Comparison of ENCODE assay signal across 1 cellular context in genomic region chr1:33165209-33165608, GRCh38.
TF ChIP-seq lines count a peak whose summit lies in the region.

No MANE protein-coding gene starts in this region.

TF ChIP-seq in K562, 482 proteins besides CTCF, POLR2A, EP300 and RAD21:
- TF ChIP-seq NRF1 (conservative IDR thresholded peaks at IDR 0.05 in 1 of 2, IDR thresholded peaks at IDR 0.05 in 1 of 2): peak in 1 of 2 experiments; percentile 33; a peak in 2 of 4 replicates
- TF ChIP-seq, protein P1, sequence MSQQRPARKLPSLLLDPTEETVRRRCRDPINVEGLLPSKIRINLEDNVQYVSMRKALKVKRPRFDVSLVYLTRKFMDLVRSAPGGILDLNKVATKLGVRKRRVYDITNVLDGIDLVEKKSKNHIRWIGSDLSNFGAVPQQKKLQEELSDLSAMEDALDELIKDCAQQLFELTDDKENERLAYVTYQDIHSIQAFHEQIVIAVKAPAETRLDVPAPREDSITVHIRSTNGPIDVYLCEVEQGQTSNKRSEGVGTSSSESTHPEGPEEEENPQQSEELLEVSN (IDR thresholded peaks at IDR 0.05; ENCODE audit: borderline replicate concordance in 1 of 2, extremely low read depth in 1 of 2, insufficient read depth in 1 of 2, insufficient read length in 1 of 2, low read depth in 1 of 2, low read length in 1 of 2, poor library complexity in 1 of 2, severe bottlenecking in 1 of 2): peak in 1 of 2 experiments; percentile 77
- TF ChIP-seq ARID1B (IDR thresholded peaks at IDR 0.05): no peak
